In the genomic region with DNA sequence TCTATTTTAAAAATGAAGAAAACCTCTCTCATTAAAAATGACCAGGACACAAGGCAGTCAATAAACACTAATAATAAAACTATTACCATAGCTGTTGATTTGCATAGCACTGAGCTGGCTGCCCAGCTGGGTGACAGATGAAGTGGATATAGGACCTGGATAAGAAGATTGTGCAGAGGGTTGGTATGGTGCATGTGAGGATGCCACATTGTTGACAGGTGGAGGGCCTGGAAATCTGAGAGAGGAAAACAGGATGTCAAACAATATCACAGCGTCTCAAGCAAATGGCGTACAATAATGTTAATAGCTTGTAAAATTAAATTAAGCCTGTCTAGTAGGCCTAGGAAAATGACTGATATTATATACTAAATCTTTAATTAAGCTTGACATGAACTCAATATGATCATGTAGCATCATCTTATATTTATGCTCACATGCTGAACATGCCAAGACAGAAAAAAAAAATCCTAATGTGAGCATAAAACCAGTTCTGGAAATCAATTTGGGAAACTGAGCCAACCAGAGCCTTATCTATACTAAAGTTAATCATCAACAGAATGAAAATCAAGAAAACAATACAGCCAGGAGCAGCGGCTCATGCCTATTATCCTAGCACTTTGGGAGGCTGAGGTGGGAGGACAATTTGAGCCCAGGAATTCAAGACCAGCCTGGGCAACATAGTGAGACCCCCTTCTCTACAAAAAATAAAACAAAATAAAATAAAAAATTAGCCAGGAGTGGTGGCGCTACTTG, we compare ENCODE assay signal across 20 cellular contexts.
"Had no signal": no experiment of that assay in that cellular context is flagged by ENCODE, and none has a peak within 500 bp of the region (broad histone marks: within the 10 kb centered on the region; RNA-seq: fewer than 3 reads in every experiment).

No MANE protein-coding gene starts in this region.

- H3K27ac ChIP-seq: ascending aorta, dorsolateral prefrontal cortex, gastroesophageal sphincter, left ventricle myocardium inferior, skin epidermis, transverse colon, vagina had no signal

- H3K27me3 ChIP-seq: ascending aorta, dorsolateral prefrontal cortex, gastroesophageal sphincter, transverse colon, vagina had no signal

- H3K4me3 Mint-ChIP-seq: activated naive CD4-positive, alpha-beta T cell treated with anti-CD3 and anti-CD28 coated beads for 36 hours; memory B cell; natural killer cell treated with Interleukin-12 subunit alpha and Interleukin-12 subunit beta and Interleukin-15 and Interleukin-18, amount 100 ng/mL, for 72 hours had no signal

- H3K4me1 Mint-ChIP-seq: memory B cell had no signal

- DNase-seq: activated CD4-positive, CD25-positive, alpha-beta regulatory T cell treated with anti-CD3 and anti-CD28 coated beads, Interleukin-2, amount 50 U/mL, for 72 hours; activated naive CD4-positive, alpha-beta T cell treated with anti-CD3 and anti-CD28 coated beads for 36 hours; dorsolateral prefrontal cortex; left ventricle myocardium inferior; nucleus accumbens; right cardiac atrium; stimulated activated CD4-positive, alpha-beta T cell treated with anti-CD3 and anti-CD28 coated beads, Interleukin-4, amount 100 ng/mL, for 24 hours; stimulated activated naive CD4-positive, alpha-beta T cell treated with Interleukin-2 at 50 U/mL for 16 hours; substantia nigra; transverse colon had no signal

- H3K9me3 ChIP-seq: ascending aorta, gastroesophageal sphincter, left ventricle myocardium inferior, transverse colon, vagina had no signal

- H3K4me3 ChIP-seq: ascending aorta, dorsolateral prefrontal cortex, gastroesophageal sphincter, left ventricle myocardium inferior, skin epidermis, transverse colon, vagina had no signal

- H3K27me3 Mint-ChIP-seq: memory B cell; natural killer cell treated with Interleukin-12 subunit alpha and Interleukin-12 subunit beta and Interleukin-15 and Interleukin-18, amount 100 ng/mL, for 72 hours; progenitor cell of endocrine pancreas had no signal

- H3K9me3 Mint-ChIP-seq: activated naive CD4-positive, alpha-beta T cell treated with anti-CD3 and anti-CD28 coated beads for 36 hours; activated T-helper 2 cell treated with anti-CD3 and anti-CD28 coated beads, Interferon-gamma antibody, Interleukin-2, Interleukin-4, amounts not matched to agents 10 μg/mL and 5 μg/mL and 100 μg/mL, durations not matched to agents 14 hours and 24 hours and 36 hours; memory B cell; natural killer cell treated with Interleukin-12 subunit alpha and Interleukin-12 subunit beta and Interleukin-15 and Interleukin-18, amount 100 ng/mL, for 72 hours had no signal

- FAIRE-seq: bronchial epithelial cell, keratinocyte had no signal

- H3K4me1 ChIP-seq: transverse colon had no signal

- H3K27ac Mint-ChIP-seq: activated naive CD4-positive, alpha-beta T cell treated with anti-CD3 and anti-CD28 coated beads for 36 hours; memory B cell; natural killer cell treated with Interleukin-12 subunit alpha and Interleukin-12 subunit beta and Interleukin-15 and Interleukin-18, amount 100 ng/mL, for 72 hours; progenitor cell of endocrine pancreas had no signal
